In genomic region chr2:20663196-20664070, GRCh38 we compare ENCODE assay signal across 1 cellular context.
TF ChIP-seq lines count a peak whose summit lies in the region.

No MANE protein-coding gene starts in this region.

TF ChIP-seq in SK-N-SH, 30 proteins besides CTCF, POLR2A, EP300 and RAD21 (continued from another document):
- TF ChIP-seq ELF1 (IDR thresholded peaks at IDR 0.05) (no peak), POLR2AphosphoS5 (IDR thresholded peaks at IDR 0.05; ENCODE audit: low read depth, low read length) (no peak), RCOR1 (IDR thresholded peaks at IDR 0.05; ENCODE audit: low read length) (no peak)
